10 cellular contexts compared by ENCODE assay signal in genomic region chr11:32071811-32072210, GRCh38. TPM values are rescaled to one million over a fixed set of nuclear protein-coding genes. Genes with fewer than 3 reads are reported as not detected.
A peak's percentile ranks its signal among the peaks of the same experiment; 100 is the strongest.
DNase-seq lines count a peak whose midpoint lies in the region; ATAC-seq and TF ChIP-seq lines count a peak whose summit lies in the region.
"Had no signal": no experiment of that assay in that cellular context is flagged by ENCODE, and none has a peak within 500 bp of the region (broad histone marks: within the 10 kb centered on the region; RNA-seq: fewer than 3 reads in every experiment).

No MANE protein-coding gene starts in this region.

- no peaks in the 10 kb centered on the region for H3K36me3 ChIP-seq in upper lobe of left lung
- H3K36me3 ChIP-seq: pancreas had no signal

- H3K4me1 ChIP-seq in upper lobe of left lung: no peaks in the 10 kb centered on the region
- H3K4me1 ChIP-seq: pancreas had no signal

- in situ Hi-C loops in SK-MEL-5 (cut with HindIII; ENCODE audit: low pct_unique_long_range_greater_than_20kb, low sequenced_read_pairs): no loop called here

- H3K4me3 ChIP-seq in upper lobe of left lung: no peak overlapping the region
- H3K4me3 ChIP-seq: pancreas had no signal

- peak in 1 of 2 donors; percentile 57 for ATAC-seq in upper lobe of left lung (ENCODE audit: low FRiP score in 2 of 2)

- peak in 5 of 6 experiments; percentile 17 to 39 (median 17) for TF ChIP-seq CTCF in upper lobe of left lung (IDR thresholded peaks at IDR 0.05)

- no peak for TF ChIP-seq POLR2A in upper lobe of left lung (IDR thresholded peaks at IDR 0.05)

- no peaks in the 10 kb centered on the region for H3K27me3 ChIP-seq in upper lobe of left lung
- H3K27me3 ChIP-seq: pancreas had no signal

- whole genome bisulfite sequencing in upper lobe of left lung, 2 donors: 44 to 46% methylated on average over 4 of the region's 4 CpGs

- no peak for TF ChIP-seq EP300 in upper lobe of left lung (IDR thresholded peaks at IDR 0.05)

- peak; percentile 5 for DNase-seq in NCI-H2196 (lab: John Stamatoyannopoulos, UW; ENCODE audit: unreplicated experiment)
- DNase-seq in NCI-H2196 treated with DMSO at 0.1 percent for 48 hours (lab: John Stamatoyannopoulos, UW; ENCODE audit: unreplicated experiment): no peak
- peak; percentile 68 for DNase-seq in SK-MEL-5 (ENCODE audit: low read depth, low spot score)
- peak; percentile 47 for DNase-seq in glomerular visceral epithelial cell (ENCODE audit: extremely low spot score)
- peak in 1 of 2 donors; percentile 50 for DNase-seq in upper lobe of left lung
- no peak for DNase-seq in COR-L47 (lab: John Stamatoyannopoulos, UW)
- DNase-seq in activated CD4-positive, CD25-positive, alpha-beta regulatory T cell treated with anti-CD3 and anti-CD28 coated beads, Interleukin-2, amount 50 U/mL, for 72 hours: no peak
- no peak for DNase-seq in stimulated activated CD4-positive, alpha-beta T cell treated with anti-CD3 and anti-CD28 coated beads, Interleukin-15, amount 100 ng/mL, for 24 hours
- DNase-seq: effector CD4-positive, alpha-beta T cell; pancreas had no signal

- H3K27ac ChIP-seq in upper lobe of left lung: no peak overlapping the region
- H3K27ac ChIP-seq: pancreas had no signal

- no peaks in the 10 kb centered on the region for H3K9me3 ChIP-seq in upper lobe of left lung
- H3K9me3 ChIP-seq: pancreas had no signal

RNA-seq across cellular contexts. Expression of gene RCN1, which starts 19.1 kb away (rescaled TPM):
- total RNA-seq in SK-MEL-5 (2014; rRNA removed; shearing (Covaris generic)): 214 and 228 TPM in 2 replicates
- polyA plus RNA-seq in SK-MEL-5 (2015; cell fraction: cytosol; rRNA removed): 316 and 331 TPM in 2 replicates
- 102 and 111 TPM in 2 replicates for polyA plus RNA-seq in SK-MEL-5 (2015; cell fraction: nucleus; rRNA removed)
- total RNA-seq in upper lobe of left lung: 10 to 100 TPM; 11.5 to 90.1 (median 49.8) TPM

Comparison
In these comparisons a context has a peak if more than half of its experiments do, and no peak if none do; other contexts are left out.
1. DNase-seq: peak in NCI-H2196 (single experiment), SK-MEL-5 (single experiment) and glomerular visceral epithelial cell (single experiment); none in NCI-H2196 treated with DMSO at 0.1 percent for 48 hours (single experiment), COR-L47 (single experiment), activated CD4-positive, CD25-positive, alpha-beta regulatory T cell treated with anti-CD3 and anti-CD28 coated beads, Interleukin-2, amount 50 U/mL, for 72 hours (single experiment) and stimulated activated CD4-positive, alpha-beta T cell treated with anti-CD3 and anti-CD28 coated beads, Interleukin-15, amount 100 ng/mL, for 24 hours (single experiment).